Comparison of ENCODE assay signal across 19 cellular contexts in the genomic region with DNA sequence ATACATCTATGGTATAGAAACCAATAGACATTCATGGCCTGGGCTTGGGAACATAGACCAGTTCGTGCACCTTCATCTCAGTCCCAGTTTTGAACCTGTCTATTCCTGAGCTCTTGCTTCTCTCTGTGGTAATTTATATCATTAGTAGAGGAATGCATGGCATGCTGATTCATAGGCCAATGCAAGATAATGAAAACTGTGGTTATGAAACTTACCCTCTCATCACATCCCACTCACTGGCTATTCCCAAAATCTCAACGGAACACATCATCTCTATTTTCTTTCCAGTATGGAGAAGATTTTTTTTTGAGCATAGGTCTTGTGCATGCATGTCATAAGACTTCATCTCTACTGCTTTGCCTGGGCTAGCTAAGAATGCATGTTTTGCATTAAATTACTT. TPM values are rescaled to one million over a fixed set of nuclear protein-coding genes. Genes with fewer than 3 reads are reported as not detected.
DNase-seq lines count a peak whose midpoint lies in the region; TF ChIP-seq lines count a peak whose summit lies in the region.
"Had no signal": no experiment of that assay in that cellular context is flagged by ENCODE, and none has a peak within 500 bp of the region (broad histone marks: within the 10 kb centered on the region; RNA-seq: fewer than 3 reads in every experiment).

No MANE protein-coding gene starts in this region.

- H3K4me1 ChIP-seq in mammary epithelial cell (ENCODE audit: insufficient read depth, low read length) (peaks cover 23% of the 10 kb centered on the region), esophagus muscularis mucosa (no peaks in the 10 kb centered on the region)
- H3K4me1 ChIP-seq: HAP-1, upper lobe of right lung had no signal

- 38% methylated on average over 2 of the region's 2 CpGs for WGBS in mammary epithelial cell (ENCODE audit: low coverage, missing lambda C conversion rate)
- whole genome bisulfite sequencing in esophagus muscularis mucosa, result 98% methylated on average over 2 of the region's 2 CpGs

- TF ChIP-seq POLR2A in esophagus muscularis mucosa (IDR thresholded peaks at IDR 0.05; ENCODE audit: low read depth), result no peak

- no peak for TF ChIP-seq EP300 in esophagus muscularis mucosa (IDR thresholded peaks at IDR 0.05)

- H3K9me3 ChIP-seq in mammary epithelial cell (replicated peaks; ENCODE audit: insufficient read depth, low read length) (no peaks in the 10 kb centered on the region), esophagus muscularis mucosa (no peaks in the 10 kb centered on the region)
- H3K9me3 ChIP-seq: HAP-1, upper lobe of right lung had no signal

- no TSS peak for BruUV-seq in mammary epithelial cell (replicated peaks; lab: Mats Ljungman, UMichigan)

- no peaks in the 10 kb centered on the region for H3K27me3 ChIP-seq in mammary epithelial cell (ENCODE audit: insufficient read depth, low read length)
- no peaks in the 10 kb centered on the region for H3K27me3 ChIP-seq in esophagus muscularis mucosa
- H3K27me3 ChIP-seq: dorsolateral prefrontal cortex, upper lobe of right lung had no signal

- H3K36me3 ChIP-seq in mammary epithelial cell (ENCODE audit: insufficient read depth, low read length) (no peaks in the 10 kb centered on the region), esophagus muscularis mucosa (no peaks in the 10 kb centered on the region)
- H3K36me3 ChIP-seq: HAP-1, upper lobe of right lung had no signal

- intact Hi-C loops in mammary epithelial cell (cut with micrococcal nuclease) (no loop called here), esophagus muscularis mucosa (cut with DNase I) (no loop called here), head of caudate nucleus (cut with DNase I) (no loop called here)

- no peaks in the 10 kb centered on the region for H3K79me2 ChIP-seq in mammary epithelial cell (ENCODE audit: insufficient read depth, low read length)

- no peak overlapping the region for H2AFZ ChIP-seq in mammary epithelial cell (ENCODE audit: low read depth, low read length)

- H3K4me2 ChIP-seq in mammary epithelial cell (ENCODE audit: insufficient read depth, low read depth, low read length), result peak overlapping the region; percentile 48

- H3K27ac ChIP-seq in mammary epithelial cell (ENCODE audit: insufficient read depth, low read depth, low read length), result no peak overlapping the region
- no peak overlapping the region for H3K27ac ChIP-seq in esophagus muscularis mucosa (replicated peaks in 1 of 4)
- H3K27ac ChIP-seq: dorsolateral prefrontal cortex, upper lobe of right lung had no signal

- no peaks in the 10 kb centered on the region for H4K20me1 ChIP-seq in mammary epithelial cell (ENCODE audit: insufficient read depth, low read length)

- CTCF ChIA-PET in mammary epithelial cell (lab: Charles Lee; ENCODE audit: low non-redundant PET), result no interaction called here

- H3K4me3 ChIP-seq in HFF-Myc (replicated peaks; ENCODE audit: low read depth, low read length) (no peak overlapping the region), mammary epithelial cell (replicated peaks in 1 of 3; ENCODE audit: insufficient read depth in 1 of 3, low read depth in 2 of 3, low read length in 3 of 3) (no peak overlapping the region), esophagus muscularis mucosa (no peak overlapping the region)
- H3K4me3 ChIP-seq: dorsolateral prefrontal cortex, HAP-1, upper lobe of right lung had no signal

- no peak for TF ChIP-seq CTCF in HFF-Myc (IDR thresholded peaks at IDR 0.05; ENCODE audit: low read depth, low read length, missing control alignments)
- TF ChIP-seq CTCF in mammary epithelial cell (conservative IDR thresholded peaks at IDR 0.05 in 1 of 2, IDR thresholded peaks at IDR 0.05 in 1 of 2; ENCODE audit: extremely low read depth in 1 of 2, insufficient read depth in 1 of 2, low read depth in 1 of 2, low read length in 2 of 2), result no peak
- TF ChIP-seq CTCF in esophagus muscularis mucosa (IDR thresholded peaks at IDR 0.05), result no peak

- dilution Hi-C loops in mammary epithelial cell (cut with HindIII; ENCODE audit: low sequenced_read_pairs), result no loop called here

- DNase-seq in AG08396 (ENCODE audit: low spot score) (peak; percentile 51), HFF-Myc (ENCODE audit: extremely low read depth, low read depth) (peak; percentile 50), mammary epithelial cell (peak; percentile 83), kidney tubule cell (ENCODE audit: low spot score) (peak; percentile 74), occipital lobe (lab: John Stamatoyannopoulos, UW) (no peak), esophagus muscularis mucosa (ENCODE audit: extremely low spot score) (no peak), head of caudate nucleus (no peak)
- DNase-seq in stimulated activated CD8-positive, alpha-beta memory T cell treated with anti-CD3 and anti-CD28 coated beads, Interleukin-4, amount 100 ng/mL, for 48 hours, result no peak
- DNase-seq: activated CD4-positive, alpha-beta T cell treated with anti-CD3 and anti-CD28 coated beads, Interleukin-2, amount 10 ng/mL, durations not matched to agents 7 days and 5 days; activated naive CD4-positive, alpha-beta T cell; dorsolateral prefrontal cortex; GF-D8; NCI-H1930; NCI-H510A treated with DMSO at 0.1 percent for 48 hours; posterior cingulate gyrus; stimulated activated naive CD8-positive, alpha-beta T cell treated with anti-CD3 and anti-CD28 coated beads, Interleukin-15, amount 100 ng/mL, for 72 hours; upper lobe of right lung had no signal

- in situ Hi-C loops in mammary epithelial cell (cut with MboI; ENCODE audit: low sequenced_read_pairs in 2 of 2), result no loop called here

- no peak overlapping the region for H3K9ac ChIP-seq in mammary epithelial cell (ENCODE audit: insufficient read depth, low read length)

RNA-seq across cellular contexts. Expression of gene P2RY12, which starts 18.7 kb away (rescaled TPM):
- total RNA-seq in mammary epithelial cell (not detected), occipital lobe (49.8 TPM), esophagus muscularis mucosa (1 to 10 TPM; 1.5 to 4.6 (median 2.8) TPM)
- not detected for polyA plus RNA-seq in mammary epithelial cell
- polyA minus RNA-seq in mammary epithelial cell, result not detected
- total RNA-seq: activated CD4-positive, alpha-beta T cell treated with anti-CD3 and anti-CD28 coated beads, Interleukin-2, amount 10 ng/mL, durations not matched to agents 7 days and 5 days; SK-MEL-5 had no signal

RNA-seq across cellular contexts. Expression of gene IGSF10, which starts 57.6 kb away (rescaled TPM):
- total RNA-seq in mammary epithelial cell (under 1 TPM in 1 of 2 donors, not detected in 1; under 0.01 TPM), occipital lobe (0.31 TPM), esophagus muscularis mucosa (1 to 10 TPM in 3 of 4 donors, under 1 TPM in 1; 0.83 to 4.0 (median 2.8) TPM)
- not detected for polyA plus RNA-seq in mammary epithelial cell
- polyA minus RNA-seq in mammary epithelial cell, result not detected
- total RNA-seq: activated CD4-positive, alpha-beta T cell treated with anti-CD3 and anti-CD28 coated beads, Interleukin-2, amount 10 ng/mL, durations not matched to agents 7 days and 5 days had no signal

Comparison
In these comparisons a context has a peak if more than half of its experiments do, and no peak if none do; other contexts are left out.
1. DNase-seq: peak in AG08396 (single experiment), HFF-Myc (single experiment), mammary epithelial cell (single experiment) and kidney tubule cell (single experiment); none in occipital lobe (single experiment), esophagus muscularis mucosa (single experiment), head of caudate nucleus (0 of 42) and stimulated activated CD8-positive, alpha-beta memory T cell treated with anti-CD3 and anti-CD28 coated beads, Interleukin-4, amount 100 ng/mL, for 48 hours (single experiment).